ENCODE assay signal across 17 cellular contexts in the genomic region with DNA sequence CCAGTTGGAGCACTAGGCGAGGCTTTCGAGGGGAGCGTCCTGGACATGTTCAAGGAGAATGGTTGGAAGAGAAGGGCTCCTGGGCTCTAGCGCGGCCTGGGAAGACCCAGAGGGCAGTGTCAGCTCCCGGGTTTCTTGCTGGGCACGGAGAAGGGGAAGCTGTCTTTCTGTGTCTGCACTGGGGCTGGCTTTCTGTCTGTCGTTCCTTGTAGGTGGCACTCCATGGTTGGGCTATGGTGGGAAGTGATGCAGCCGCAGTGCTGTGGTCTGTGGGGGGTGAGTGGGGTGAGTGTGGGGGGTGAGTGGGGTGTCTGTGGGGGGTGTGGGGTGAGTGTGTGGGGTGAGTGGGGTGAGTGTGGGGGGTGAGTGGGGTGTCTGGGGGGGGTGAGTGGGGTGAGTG. TPM values are rescaled to one million over a fixed set of nuclear protein-coding genes. Genes with fewer than 3 reads are reported as not detected.
DNase-seq lines count a peak whose midpoint lies in the region; ATAC-seq, FAIRE-seq and TF ChIP-seq lines count a peak whose summit lies in the region.
"Had no signal": no experiment of that assay in that cellular context is flagged by ENCODE, and none has a peak within 500 bp of the region (broad histone marks: within the 10 kb centered on the region; RNA-seq: fewer than 3 reads in every experiment).

No MANE protein-coding gene starts in this region.

- CTCF ChIA-PET in Panc1 (lab: Charles Lee) = no interaction called here

- no peaks in the 10 kb centered on the region for H3K27me3 ChIP-seq in Panc1 (ENCODE audit: control insufficient read depth, insufficient read depth, low read length)
- H3K27me3 ChIP-seq in bronchial epithelial cell (ENCODE audit: control insufficient read depth, insufficient read depth, low read length) = no peaks in the 10 kb centered on the region
- H3K27me3 ChIP-seq in rectal smooth muscle tissue (ENCODE audit: control insufficient read depth, insufficient read depth, low read length) = no peaks in the 10 kb centered on the region
- H3K27me3 ChIP-seq: hepatocyte had no signal

- H3K9me3 ChIP-seq in Panc1 (ENCODE audit: control insufficient read depth, insufficient read depth, low read depth, low read length) = no peaks in the 10 kb centered on the region
- H3K9me3 ChIP-seq: psoas muscle had no signal

- peak overlapping the region; percentile 2 for H3K9ac ChIP-seq in rectal smooth muscle tissue (ENCODE audit: low read length)

- no peaks in the 10 kb centered on the region for H3K9me3 Mint-ChIP-seq in activated T-cell treated with anti-CD3 and anti-CD28 coated beads, Interleukin-2, amount 50 U/mL, for 24 hours

- H3K36me3 ChIP-seq in Panc1 (ENCODE audit: control insufficient read depth, insufficient read depth, low read length) (peaks cover 2% of the 10 kb centered on the region; the same call in 1 of the 2 replicates), bronchial epithelial cell (ENCODE audit: control insufficient read depth, insufficient read depth, low read length) (peaks cover 10% of the 10 kb centered on the region), rectal smooth muscle tissue (ENCODE audit: control insufficient read depth, insufficient read depth, low read length) (peaks cover 18% of the 10 kb centered on the region)

- H3K4me1 ChIP-seq in Panc1 (ENCODE audit: control insufficient read depth, insufficient read depth, low read length) (peaks cover 31% of the 10 kb centered on the region), rectal smooth muscle tissue (ENCODE audit: control insufficient read depth, insufficient read depth, low read length) (no peaks in the 10 kb centered on the region)

- no peaks in the 10 kb centered on the region for H3K27me3 Mint-ChIP-seq in activated T-cell treated with anti-CD3 and anti-CD28 coated beads, Interleukin-2, amount 50 U/mL, for 24 hours

- H3K4me3 ChIP-seq in Panc1 (ENCODE audit: low read depth in 2 of 2, low read length in 2 of 2) = no peak overlapping the region
- H3K4me3 ChIP-seq in bronchial epithelial cell (ENCODE audit: low read depth, low read length) = no peak overlapping the region
- H3K4me3 ChIP-seq in rectal smooth muscle tissue (ENCODE audit: low read length) = no peak overlapping the region
- H3K4me3 ChIP-seq in coronary artery = no peak overlapping the region
- H3K4me3 ChIP-seq: hepatocyte, psoas muscle had no signal

- peaks cover 60% of the 10 kb centered on the region for H3K36me3 Mint-ChIP-seq in activated T-cell treated with anti-CD3 and anti-CD28 coated beads, Interleukin-2, amount 50 U/mL, for 24 hours (ENCODE audit: low read depth)

- TF ChIP-seq CTCF in Panc1 (IDR thresholded peaks at IDR 0.05) = no peak
- no peak for TF ChIP-seq CTCF in bronchial epithelial cell (IDR thresholded peaks at IDR 0.05; ENCODE audit: insufficient read depth, low read length, severe bottlenecking)
- no peak for TF ChIP-seq CTCF in coronary artery (IDR thresholded peaks at IDR 0.05)

- POLR2A ChIA-PET in Panc1 (lab: Charles Lee) = no interaction called here

- peak overlapping the region; percentile 93 for H3K27ac Mint-ChIP-seq in activated T-cell treated with anti-CD3 and anti-CD28 coated beads, Interleukin-2, amount 50 U/mL, for 24 hours

- no peak for DNase-seq in activated T-cell treated with anti-CD3 and anti-CD28 coated beads, Interleukin-2, amount 50 U/mL, for 24 hours
- DNase-seq in activated T-cell treated with anti-CD3 and anti-CD28 coated beads for 4 hours (no peak), Panc1 (ENCODE audit: low read depth, low spot score) (no peak), bronchial epithelial cell (ENCODE audit: low read depth) (no peak), coronary artery (ENCODE audit: low spot score) (no peak)
- no peak for DNase-seq in activated CD4-positive, CD25-positive, alpha-beta regulatory T cell treated with anti-CD3 and anti-CD28 coated beads, Interleukin-2, amount 50 U/mL, for 72 hours
- DNase-seq: activated effector memory CD4-positive, alpha-beta T cell treated with Interleukin-2 at 50 U/mL for 16 hours; effector CD8-positive, alpha-beta T cell; NCI-H2107; NCI-H526 treated with DMSO at 0.1 percent for 48 hours; psoas muscle; SW 1271 had no signal

- H3K27ac ChIP-seq in Panc1 (ENCODE audit: low read length) (0 out of 2 replicates have a peak overlapping the region, but pooled peaks have one; percentile 25), rectal smooth muscle tissue (ENCODE audit: low read depth, low read length) (no peak overlapping the region), coronary artery (no peak overlapping the region)
- H3K27ac ChIP-seq: hepatocyte, psoas muscle had no signal

- no TSS peak for BruUV-seq in Panc1 (replicated peaks; lab: Mats Ljungman, UMichigan)

- intact Hi-C loops in Panc1 (cut with micrococcal nuclease; ENCODE audit: unreplicated experiment) = no loop called here

- in situ Hi-C loops in Panc1 (cut with HindIII; ENCODE audit: low pct_unique_long_range_greater_than_20kb, low sequenced_read_pairs) = no loop called here

- H3K4me3 Mint-ChIP-seq in activated T-cell treated with anti-CD3 and anti-CD28 coated beads, Interleukin-2, amount 50 U/mL, for 24 hours = peak overlapping the region; percentile 57

- peaks cover 43% of the 10 kb centered on the region for H3K4me1 Mint-ChIP-seq in activated T-cell treated with anti-CD3 and anti-CD28 coated beads, Interleukin-2, amount 50 U/mL, for 24 hours (ENCODE audit: low read depth)

- ATAC-seq in Panc1 (no peak), GM19395 (IDR thresholded peaks at IDR 0.05; ENCODE audit: unreplicated experiment) (no peak)
- ATAC-seq: activated CD4-positive, CD25-positive, alpha-beta regulatory T cell treated with anti-CD3 and anti-CD28 coated beads, Interleukin-2, amount 50 U/mL, for 24 hours; left lobe of liver had no signal

- FAIRE-seq in bronchial epithelial cell (lab: Jason Lieb, UNC) = peak; percentile 86

RNA-seq across cellular contexts. Expression of gene RNF213, which starts 13.7 kb away (rescaled TPM):
- total RNA-seq in Panc1 (2021; ENCODE audit: unreplicated experiment) = 230 TPM
- polyA plus RNA-seq in Panc1 (2012; ENCODE audit: insufficient read length) = 174 TPM
- 41.3 and 46.2 TPM in 2 replicates for total RNA-seq in bronchial epithelial cell

RNA-seq across cellular contexts. Expression of gene SLC26A11, which starts 54.1 kb away (rescaled TPM):
- total RNA-seq in Panc1 (2021; ENCODE audit: unreplicated experiment) (30.9 TPM), bronchial epithelial cell (1.3 and 2.6 TPM in 2 replicates)
- 34.6 TPM for polyA plus RNA-seq in Panc1 (2012; ENCODE audit: insufficient read length)

RNA-seq across cellular contexts. Expression of gene SGSH, which starts 54.2 kb away (rescaled TPM):
- total RNA-seq in Panc1 (2021; ENCODE audit: unreplicated experiment) (70.2 TPM), bronchial epithelial cell (6.1 and 9.6 TPM in 2 replicates)
- polyA plus RNA-seq in Panc1 (2012; ENCODE audit: insufficient read length) = 84.2 TPM
